In the genomic region with DNA sequence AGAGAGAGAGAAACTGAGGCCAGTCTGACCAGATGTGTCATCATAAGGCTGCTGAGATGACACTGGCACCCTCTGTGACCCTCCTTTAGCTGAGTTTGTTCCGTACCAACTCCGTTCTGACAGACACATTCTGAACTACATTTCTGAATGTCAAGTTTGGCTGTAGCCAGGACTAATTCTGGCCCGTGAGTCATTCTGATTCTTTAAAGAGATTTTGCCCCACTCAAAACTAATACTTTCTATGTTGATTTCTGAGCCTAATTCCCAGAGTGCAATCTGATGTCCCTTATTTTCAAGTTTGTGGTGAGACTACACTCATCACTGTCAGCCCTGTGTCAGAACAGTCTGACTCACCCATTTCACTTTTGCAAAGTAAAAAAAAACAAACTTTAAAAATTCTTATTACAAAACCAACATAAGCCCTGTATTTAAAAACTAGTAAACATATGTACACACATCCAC, we compare ENCODE assay signal across 9 cellular contexts.
A peak's percentile ranks its signal among the peaks of the same experiment; 100 is the strongest.
DNase-seq lines count a peak whose midpoint lies in the region; ATAC-seq and TF ChIP-seq lines count a peak whose summit lies in the region.
"Had no signal": no experiment of that assay in that cellular context is flagged by ENCODE, and none has a peak within 500 bp of the region (broad histone marks: within the 10 kb centered on the region; RNA-seq: fewer than 3 reads in every experiment).

No MANE protein-coding gene starts in this region.

- CTCF ChIA-PET in AG04450 (lab: Charles Lee) = no interaction called here
- CTCF ChIA-PET in WTC11 (lab: Charles Lee) = no interaction called here

- no peaks in the 10 kb centered on the region for H3K36me3 Mint-ChIP-seq in type B pancreatic cell
- H3K36me3 Mint-ChIP-seq in WTC11 = no peaks in the 10 kb centered on the region
- H3K36me3 Mint-ChIP-seq: activated naive CD4-positive, alpha-beta T cell treated with anti-CD3 and anti-CD28 coated beads, Interleukin-2, amount 50 U/mL, for 24 hours had no signal

- DNase-seq in AG04450 (ENCODE audit: low read depth, low spot score) (peak; percentile 66), dermis blood vessel endothelial cell (peak; percentile 25), type B pancreatic cell (ENCODE audit: extremely low spot score, unreplicated experiment) (no peak), globus pallidus (ENCODE audit: low spot score) (no peak), WTC11 (ENCODE audit: low spot score) (no peak), activated T-cell treated with anti-CD3 and anti-CD28 coated beads for 4 hours (no peak)

- no peak overlapping the region for H3K4me3 ChIP-seq in AG04450 (ENCODE audit: low read depth, low read length)

- POLR2A ChIA-PET in AG04450 (lab: Yijun Ruan, JAX) = interaction anchor here (2.1 kb wide), 1 partner anchor 35 kb away, joined by 9 read pairs; no protein-coding TSS in a partner anchor
- POLR2A ChIA-PET in WTC11 (lab: Charles Lee) = no interaction called here

- H3K9me3 Mint-ChIP-seq in type B pancreatic cell (no peaks in the 10 kb centered on the region), WTC11 (no peaks in the 10 kb centered on the region)
- H3K9me3 Mint-ChIP-seq: activated naive CD4-positive, alpha-beta T cell treated with anti-CD3 and anti-CD28 coated beads, Interleukin-2, amount 50 U/mL, for 24 hours had no signal

- TF ChIP-seq CTCF in AG04450 (IDR thresholded peaks at IDR 0.05; ENCODE audit: low read depth, low read length) = no peak
- TF ChIP-seq CTCF in type B pancreatic cell (conservative IDR thresholded peaks at IDR 0.05) = no peak
- TF ChIP-seq CTCF in WTC11 (IDR thresholded peaks at IDR 0.05) = no peak

- ATAC-seq in GM19467 (IDR thresholded peaks at IDR 0.05; ENCODE audit: unreplicated experiment) = peak; percentile 65
- peak; percentile 93 for ATAC-seq in HG03442 (IDR thresholded peaks at IDR 0.05; ENCODE audit: unreplicated experiment)
- no peak for ATAC-seq in WTC11

- H3K27ac ChIP-seq in AG04450 (ENCODE audit: low read depth, low read length) = peak overlapping the region; percentile 92

- H3K9me3 ChIP-seq in AG04450 (ENCODE audit: control insufficient read depth, insufficient read depth, low read length) = no peaks in the 10 kb centered on the region

- H3K27me3 Mint-ChIP-seq in type B pancreatic cell = peaks cover 6% of the 10 kb centered on the region
- no peaks in the 10 kb centered on the region for H3K27me3 Mint-ChIP-seq in WTC11 (ENCODE audit: low read depth)
- H3K27me3 Mint-ChIP-seq: activated naive CD4-positive, alpha-beta T cell treated with anti-CD3 and anti-CD28 coated beads, Interleukin-2, amount 50 U/mL, for 24 hours had no signal

- peaks cover 12% of the 10 kb centered on the region for H3K4me1 Mint-ChIP-seq in type B pancreatic cell (ENCODE audit: unreplicated experiment)
- H3K4me1 Mint-ChIP-seq in WTC11 = peaks cover 13% of the 10 kb centered on the region
- H3K4me1 Mint-ChIP-seq: activated naive CD4-positive, alpha-beta T cell treated with anti-CD3 and anti-CD28 coated beads, Interleukin-2, amount 50 U/mL, for 24 hours had no signal

- no peaks in the 10 kb centered on the region for H3K27me3 ChIP-seq in AG04450 (ENCODE audit: control insufficient read depth, insufficient read depth, low read length)

- H3K27ac Mint-ChIP-seq in type B pancreatic cell (peak overlapping the region; percentile 99), WTC11 (no peak overlapping the region)
- H3K27ac Mint-ChIP-seq: activated naive CD4-positive, alpha-beta T cell treated with anti-CD3 and anti-CD28 coated beads, Interleukin-2, amount 50 U/mL, for 24 hours had no signal

- H3K4me3 Mint-ChIP-seq in type B pancreatic cell (peak overlapping the region; percentile 73), WTC11 (no peak overlapping the region)
- H3K4me3 Mint-ChIP-seq: activated naive CD4-positive, alpha-beta T cell treated with anti-CD3 and anti-CD28 coated beads, Interleukin-2, amount 50 U/mL, for 24 hours had no signal

TF ChIP-seq in WTC11, 78 proteins besides CTCF, POLR2A, EP300 and RAD21 (continues in another document):
- TF ChIP-seq PRRX2 (CRISPR knock-in tag; IDR thresholded peaks at IDR 0.05) = no peak
- TF ChIP-seq, protein P1, sequence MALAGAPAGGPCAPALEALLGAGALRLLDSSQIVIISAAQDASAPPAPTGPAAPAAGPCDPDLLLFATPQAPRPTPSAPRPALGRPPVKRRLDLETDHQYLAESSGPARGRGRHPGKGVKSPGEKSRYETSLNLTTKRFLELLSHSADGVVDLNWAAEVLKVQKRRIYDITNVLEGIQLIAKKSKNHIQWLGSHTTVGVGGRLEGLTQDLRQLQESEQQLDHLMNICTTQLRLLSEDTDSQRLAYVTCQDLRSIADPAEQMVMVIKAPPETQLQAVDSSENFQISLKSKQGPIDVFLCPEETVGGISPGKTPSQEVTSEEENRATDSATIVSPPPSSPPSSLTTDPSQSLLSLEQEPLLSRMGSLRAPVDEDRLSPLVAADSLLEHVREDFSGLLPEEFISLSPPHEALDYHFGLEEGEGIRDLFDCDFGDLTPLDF (CRISPR knock-in tag; IDR thresholded peaks at IDR 0.05) = no peak
- no peak for TF ChIP-seq ETV6 (CRISPR knock-in tag; IDR thresholded peaks at IDR 0.05)
- no peak for TF ChIP-seq JUN (CRISPR knock-in tag; IDR thresholded peaks at IDR 0.05)
- no peak for TF ChIP-seq MYBL2 (CRISPR knock-in tag; IDR thresholded peaks at IDR 0.05)
- TF ChIP-seq TEAD4 (CRISPR knock-in tag; IDR thresholded peaks at IDR 0.05) = no peak
- TF ChIP-seq, protein P2, sequence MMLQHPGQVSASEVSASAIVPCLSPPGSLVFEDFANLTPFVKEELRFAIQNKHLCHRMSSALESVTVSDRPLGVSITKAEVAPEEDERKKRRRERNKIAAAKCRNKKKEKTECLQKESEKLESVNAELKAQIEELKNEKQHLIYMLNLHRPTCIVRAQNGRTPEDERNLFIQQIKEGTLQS (CRISPR knock-in tag; conservative IDR thresholded peaks at IDR 0.05) = no peak
- TF ChIP-seq, protein P3, sequence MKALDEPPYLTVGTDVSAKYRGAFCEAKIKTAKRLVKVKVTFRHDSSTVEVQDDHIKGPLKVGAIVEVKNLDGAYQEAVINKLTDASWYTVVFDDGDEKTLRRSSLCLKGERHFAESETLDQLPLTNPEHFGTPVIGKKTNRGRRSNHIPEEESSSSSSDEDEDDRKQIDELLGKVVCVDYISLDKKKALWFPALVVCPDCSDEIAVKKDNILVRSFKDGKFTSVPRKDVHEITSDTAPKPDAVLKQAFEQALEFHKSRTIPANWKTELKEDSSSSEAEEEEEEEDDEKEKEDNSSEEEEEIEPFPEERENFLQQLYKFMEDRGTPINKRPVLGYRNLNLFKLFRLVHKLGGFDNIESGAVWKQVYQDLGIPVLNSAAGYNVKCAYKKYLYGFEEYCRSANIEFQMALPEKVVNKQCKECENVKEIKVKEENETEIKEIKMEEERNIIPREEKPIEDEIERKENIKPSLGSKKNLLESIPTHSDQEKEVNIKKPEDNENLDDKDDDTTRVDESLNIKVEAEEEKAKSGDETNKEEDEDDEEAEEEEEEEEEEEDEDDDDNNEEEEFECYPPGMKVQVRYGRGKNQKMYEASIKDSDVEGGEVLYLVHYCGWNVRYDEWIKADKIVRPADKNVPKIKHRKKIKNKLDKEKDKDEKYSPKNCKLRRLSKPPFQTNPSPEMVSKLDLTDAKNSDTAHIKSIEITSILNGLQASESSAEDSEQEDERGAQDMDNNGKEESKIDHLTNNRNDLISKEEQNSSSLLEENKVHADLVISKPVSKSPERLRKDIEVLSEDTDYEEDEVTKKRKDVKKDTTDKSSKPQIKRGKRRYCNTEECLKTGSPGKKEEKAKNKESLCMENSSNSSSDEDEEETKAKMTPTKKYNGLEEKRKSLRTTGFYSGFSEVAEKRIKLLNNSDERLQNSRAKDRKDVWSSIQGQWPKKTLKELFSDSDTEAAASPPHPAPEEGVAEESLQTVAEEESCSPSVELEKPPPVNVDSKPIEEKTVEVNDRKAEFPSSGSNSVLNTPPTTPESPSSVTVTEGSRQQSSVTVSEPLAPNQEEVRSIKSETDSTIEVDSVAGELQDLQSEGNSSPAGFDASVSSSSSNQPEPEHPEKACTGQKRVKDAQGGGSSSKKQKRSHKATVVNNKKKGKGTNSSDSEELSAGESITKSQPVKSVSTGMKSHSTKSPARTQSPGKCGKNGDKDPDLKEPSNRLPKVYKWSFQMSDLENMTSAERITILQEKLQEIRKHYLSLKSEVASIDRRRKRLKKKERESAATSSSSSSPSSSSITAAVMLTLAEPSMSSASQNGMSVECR (CRISPR knock-in tag; IDR thresholded peaks at IDR 0.05; ENCODE audit: borderline replicate concordance) = no peak
- no peak for TF ChIP-seq JAZF1 (CRISPR knock-in tag; IDR thresholded peaks at IDR 0.05)
- TF ChIP-seq, protein P4, sequence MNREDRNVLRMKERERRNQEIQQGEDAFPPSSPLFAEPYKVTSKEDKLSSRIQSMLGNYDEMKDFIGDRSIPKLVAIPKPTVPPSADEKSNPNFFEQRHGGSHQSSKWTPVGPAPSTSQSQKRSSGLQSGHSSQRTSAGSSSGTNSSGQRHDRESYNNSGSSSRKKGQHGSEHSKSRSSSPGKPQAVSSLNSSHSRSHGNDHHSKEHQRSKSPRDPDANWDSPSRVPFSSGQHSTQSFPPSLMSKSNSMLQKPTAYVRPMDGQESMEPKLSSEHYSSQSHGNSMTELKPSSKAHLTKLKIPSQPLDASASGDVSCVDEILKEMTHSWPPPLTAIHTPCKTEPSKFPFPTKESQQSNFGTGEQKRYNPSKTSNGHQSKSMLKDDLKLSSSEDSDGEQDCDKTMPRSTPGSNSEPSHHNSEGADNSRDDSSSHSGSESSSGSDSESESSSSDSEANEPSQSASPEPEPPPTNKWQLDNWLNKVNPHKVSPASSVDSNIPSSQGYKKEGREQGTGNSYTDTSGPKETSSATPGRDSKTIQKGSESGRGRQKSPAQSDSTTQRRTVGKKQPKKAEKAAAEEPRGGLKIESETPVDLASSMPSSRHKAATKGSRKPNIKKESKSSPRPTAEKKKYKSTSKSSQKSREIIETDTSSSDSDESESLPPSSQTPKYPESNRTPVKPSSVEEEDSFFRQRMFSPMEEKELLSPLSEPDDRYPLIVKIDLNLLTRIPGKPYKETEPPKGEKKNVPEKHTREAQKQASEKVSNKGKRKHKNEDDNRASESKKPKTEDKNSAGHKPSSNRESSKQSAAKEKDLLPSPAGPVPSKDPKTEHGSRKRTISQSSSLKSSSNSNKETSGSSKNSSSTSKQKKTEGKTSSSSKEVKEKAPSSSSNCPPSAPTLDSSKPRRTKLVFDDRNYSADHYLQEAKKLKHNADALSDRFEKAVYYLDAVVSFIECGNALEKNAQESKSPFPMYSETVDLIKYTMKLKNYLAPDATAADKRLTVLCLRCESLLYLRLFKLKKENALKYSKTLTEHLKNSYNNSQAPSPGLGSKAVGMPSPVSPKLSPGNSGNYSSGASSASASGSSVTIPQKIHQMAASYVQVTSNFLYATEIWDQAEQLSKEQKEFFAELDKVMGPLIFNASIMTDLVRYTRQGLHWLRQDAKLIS (CRISPR knock-in tag; IDR thresholded peaks at IDR 0.05; ENCODE audit: borderline replicate concordance) = no peak
- no peak for TF ChIP-seq GABPB1 (CRISPR knock-in tag; IDR thresholded peaks at IDR 0.05)

Comparison
In these comparisons a context has a peak if more than half of its experiments do, and no peak if none do; other contexts are left out.
1. DNase-seq: peak in AG04450 (single experiment) and dermis blood vessel endothelial cell (single experiment); none in type B pancreatic cell (single experiment), globus pallidus (single experiment), WTC11 (single experiment) and activated T-cell treated with anti-CD3 and anti-CD28 coated beads for 4 hours (single experiment).